ENCODE assay signal across 16 cellular contexts in the genomic region with DNA sequence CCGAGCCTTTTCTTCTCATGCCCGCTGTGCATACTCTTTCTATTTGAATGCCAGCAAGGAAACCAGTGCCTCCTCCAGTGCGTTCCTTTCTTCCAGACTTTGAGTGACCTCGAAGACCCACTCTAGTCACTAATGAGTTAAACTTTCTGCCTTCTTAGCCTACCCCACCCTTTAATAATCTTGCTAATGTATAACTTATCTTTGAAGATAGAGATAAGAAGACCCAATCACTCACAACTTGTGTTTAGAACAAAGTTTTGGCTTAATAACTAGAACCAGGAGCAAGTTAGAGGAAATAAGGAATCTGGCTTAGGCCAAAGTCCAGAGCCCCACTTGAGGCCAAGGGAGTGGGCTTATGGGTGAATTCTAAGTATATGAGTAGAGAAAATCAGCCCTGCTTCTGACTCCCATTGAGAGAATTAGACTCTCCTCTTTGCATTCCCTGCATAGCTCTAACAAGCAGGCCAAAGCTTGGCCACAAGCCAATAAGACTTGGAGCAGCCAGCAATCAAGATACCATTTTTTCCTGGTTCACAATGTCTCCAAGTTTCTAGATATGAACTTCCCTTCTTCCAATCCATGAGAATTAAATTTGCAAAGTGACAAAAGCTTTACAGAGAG.
DNase-seq lines count a peak whose midpoint lies in the region; ATAC-seq and TF ChIP-seq lines count a peak whose summit lies in the region.
"Had no signal": no experiment of that assay in that cellular context is flagged by ENCODE, and none has a peak within 500 bp of the region (broad histone marks: within the 10 kb centered on the region; RNA-seq: fewer than 3 reads in every experiment).

No MANE protein-coding gene starts in this region.

- no peak overlapping the region for H3K27ac Mint-ChIP-seq in CD8-positive, alpha-beta T cell
- H3K27ac Mint-ChIP-seq: activated CD4-positive, alpha-beta memory T cell treated with anti-CD3 and anti-CD28 coated beads, Interleukin-2, amount 10 ng/mL, durations not matched to agents 7 days and 5 days; IgD-negative memory B cell had no signal

- CTCF ChIA-PET in CD8-positive, alpha-beta T cell (lab: Charles Lee) = interaction anchor here (0.6 kb wide), 1 partner anchor 404 kb away, joined by 3 read pairs; no protein-coding TSS in a partner anchor

- POLR2A ChIA-PET in CD8-positive, alpha-beta T cell (lab: Charles Lee) = no interaction called here

- no peaks in the 10 kb centered on the region for H3K4me1 ChIP-seq in CD8-positive, alpha-beta T cell (ENCODE audit: insufficient read depth, low read length)

- intact Hi-C loops in left cardiac atrium (cut with DNase I) = no loop called here
- intact Hi-C loops in CD8-positive, alpha-beta T cell (cut with DNase I, micrococcal nuclease) = no loop called here

- H3K4me3 Mint-ChIP-seq in CD8-positive, alpha-beta T cell = no peak overlapping the region
- H3K4me3 Mint-ChIP-seq: activated CD4-positive, alpha-beta memory T cell treated with anti-CD3 and anti-CD28 coated beads, Interleukin-2, amount 10 ng/mL, durations not matched to agents 7 days and 5 days; IgD-negative memory B cell had no signal

- H3K36me3 Mint-ChIP-seq in CD8-positive, alpha-beta T cell = no peaks in the 10 kb centered on the region

- TF ChIP-seq CTCF in astrocyte of the spinal cord (IDR thresholded peaks at IDR 0.05; ENCODE audit: low read depth, low read length) = no peak
- no peak for TF ChIP-seq CTCF in CD8-positive, alpha-beta T cell (IDR thresholded peaks at IDR 0.05)

- no peaks in the 10 kb centered on the region for H3K4me1 Mint-ChIP-seq in CD8-positive, alpha-beta T cell (ENCODE audit: low read depth)
- H3K4me1 Mint-ChIP-seq: activated CD4-positive, alpha-beta memory T cell treated with anti-CD3 and anti-CD28 coated beads, Interleukin-2, amount 10 ng/mL, durations not matched to agents 7 days and 5 days had no signal

- in situ Hi-C loops in astrocyte of the spinal cord (cut with HindIII; ENCODE audit: low sequenced_read_pairs) = no loop called here

- no peaks in the 10 kb centered on the region for H3K27me3 ChIP-seq in CD8-positive, alpha-beta T cell (ENCODE audit: insufficient read depth, low read length)
- H3K27me3 ChIP-seq: dorsolateral prefrontal cortex had no signal

- DNase-seq in EH (ENCODE audit: low read depth) (peak; percentile 81), astrocyte of the spinal cord (ENCODE audit: low read depth, low spot score) (peak; percentile 56), left cardiac atrium (peak; percentile 63), renal cortical epithelial cell (ENCODE audit: low read depth) (peak; percentile 66), Ammon's horn (ENCODE audit: low spot score) (no peak), erythroblast (lab: John Stamatoyannopoulos, UW) (no peak)
- no peak for DNase-seq in CD8-positive, alpha-beta T cell
- DNase-seq: activated CD4-positive, alpha-beta memory T cell treated with anti-CD3 and anti-CD28 coated beads, Interleukin-2, amount 10 ng/mL, durations not matched to agents 7 days and 5 days; dorsolateral prefrontal cortex; HCEC 1CT; hypothalamus; NCI-H2029 treated with DMSO at 0.1 percent for 48 hours; PC-3 had no signal

- no peaks in the 10 kb centered on the region for H3K9me3 ChIP-seq in CD8-positive, alpha-beta T cell (ENCODE audit: low read length)

- no peak overlapping the region for H3K27ac ChIP-seq in CD8-positive, alpha-beta T cell (ENCODE audit: low read depth, low read length)
- H3K27ac ChIP-seq: dorsolateral prefrontal cortex, skin epidermis had no signal

- ATAC-seq in left cardiac atrium (peak; percentile 25 to 59), HG03139 (IDR thresholded peaks at IDR 0.05; ENCODE audit: unreplicated experiment) (no peak)
- no peak for ATAC-seq in CD8-positive, alpha-beta T cell
- ATAC-seq: PC-3 had no signal

- no peak for TF ChIP-seq POLR2A in erythroblast (IDR thresholded peaks at IDR 0.05; ENCODE audit: low read length)

- no peaks in the 10 kb centered on the region for H3K9me3 Mint-ChIP-seq in CD8-positive, alpha-beta T cell
- H3K9me3 Mint-ChIP-seq: activated CD4-positive, alpha-beta memory T cell treated with anti-CD3 and anti-CD28 coated beads, Interleukin-2, amount 10 ng/mL, durations not matched to agents 7 days and 5 days had no signal

- no peak overlapping the region for H3K4me3 ChIP-seq in astrocyte of the spinal cord (ENCODE audit: low read depth, low read length)
- no peak overlapping the region for H3K4me3 ChIP-seq in CD8-positive, alpha-beta T cell (ENCODE audit: low read depth, low read length)
- H3K4me3 ChIP-seq: dorsolateral prefrontal cortex, skin epidermis had no signal

- no peaks in the 10 kb centered on the region for H3K36me3 ChIP-seq in CD8-positive, alpha-beta T cell (ENCODE audit: insufficient read depth, low read length)

- peaks cover 3% of the 10 kb centered on the region for H3K27me3 Mint-ChIP-seq in CD8-positive, alpha-beta T cell (ENCODE audit: low read depth)
- H3K27me3 Mint-ChIP-seq: activated CD4-positive, alpha-beta memory T cell treated with anti-CD3 and anti-CD28 coated beads, Interleukin-2, amount 10 ng/mL, durations not matched to agents 7 days and 5 days; IgD-negative memory B cell had no signal

Comparison
In these comparisons a context has a peak if more than half of its experiments do, and no peak if none do; other contexts are left out.
1. DNase-seq: peak in EH (single experiment), astrocyte of the spinal cord (single experiment), left cardiac atrium (single experiment) and renal cortical epithelial cell (single experiment); none in Ammon's horn (single experiment), CD8-positive, alpha-beta T cell (0 of 7) and erythroblast (0 of 2).
2. ATAC-seq: peak in left cardiac atrium (2 of 2); none in CD8-positive, alpha-beta T cell (single experiment) and HG03139 (single experiment).